Comparison of ENCODE assay signal across 1 cellular context in genomic region chr2:128195435-128195984, GRCh38.
TF ChIP-seq lines count a peak whose summit lies in the region.

No MANE protein-coding gene starts in this region.

TF ChIP-seq in GM23338, 12 proteins besides CTCF, POLR2A, EP300 and RAD21 (continued from another document):
- TF ChIP-seq, protein P1, sequence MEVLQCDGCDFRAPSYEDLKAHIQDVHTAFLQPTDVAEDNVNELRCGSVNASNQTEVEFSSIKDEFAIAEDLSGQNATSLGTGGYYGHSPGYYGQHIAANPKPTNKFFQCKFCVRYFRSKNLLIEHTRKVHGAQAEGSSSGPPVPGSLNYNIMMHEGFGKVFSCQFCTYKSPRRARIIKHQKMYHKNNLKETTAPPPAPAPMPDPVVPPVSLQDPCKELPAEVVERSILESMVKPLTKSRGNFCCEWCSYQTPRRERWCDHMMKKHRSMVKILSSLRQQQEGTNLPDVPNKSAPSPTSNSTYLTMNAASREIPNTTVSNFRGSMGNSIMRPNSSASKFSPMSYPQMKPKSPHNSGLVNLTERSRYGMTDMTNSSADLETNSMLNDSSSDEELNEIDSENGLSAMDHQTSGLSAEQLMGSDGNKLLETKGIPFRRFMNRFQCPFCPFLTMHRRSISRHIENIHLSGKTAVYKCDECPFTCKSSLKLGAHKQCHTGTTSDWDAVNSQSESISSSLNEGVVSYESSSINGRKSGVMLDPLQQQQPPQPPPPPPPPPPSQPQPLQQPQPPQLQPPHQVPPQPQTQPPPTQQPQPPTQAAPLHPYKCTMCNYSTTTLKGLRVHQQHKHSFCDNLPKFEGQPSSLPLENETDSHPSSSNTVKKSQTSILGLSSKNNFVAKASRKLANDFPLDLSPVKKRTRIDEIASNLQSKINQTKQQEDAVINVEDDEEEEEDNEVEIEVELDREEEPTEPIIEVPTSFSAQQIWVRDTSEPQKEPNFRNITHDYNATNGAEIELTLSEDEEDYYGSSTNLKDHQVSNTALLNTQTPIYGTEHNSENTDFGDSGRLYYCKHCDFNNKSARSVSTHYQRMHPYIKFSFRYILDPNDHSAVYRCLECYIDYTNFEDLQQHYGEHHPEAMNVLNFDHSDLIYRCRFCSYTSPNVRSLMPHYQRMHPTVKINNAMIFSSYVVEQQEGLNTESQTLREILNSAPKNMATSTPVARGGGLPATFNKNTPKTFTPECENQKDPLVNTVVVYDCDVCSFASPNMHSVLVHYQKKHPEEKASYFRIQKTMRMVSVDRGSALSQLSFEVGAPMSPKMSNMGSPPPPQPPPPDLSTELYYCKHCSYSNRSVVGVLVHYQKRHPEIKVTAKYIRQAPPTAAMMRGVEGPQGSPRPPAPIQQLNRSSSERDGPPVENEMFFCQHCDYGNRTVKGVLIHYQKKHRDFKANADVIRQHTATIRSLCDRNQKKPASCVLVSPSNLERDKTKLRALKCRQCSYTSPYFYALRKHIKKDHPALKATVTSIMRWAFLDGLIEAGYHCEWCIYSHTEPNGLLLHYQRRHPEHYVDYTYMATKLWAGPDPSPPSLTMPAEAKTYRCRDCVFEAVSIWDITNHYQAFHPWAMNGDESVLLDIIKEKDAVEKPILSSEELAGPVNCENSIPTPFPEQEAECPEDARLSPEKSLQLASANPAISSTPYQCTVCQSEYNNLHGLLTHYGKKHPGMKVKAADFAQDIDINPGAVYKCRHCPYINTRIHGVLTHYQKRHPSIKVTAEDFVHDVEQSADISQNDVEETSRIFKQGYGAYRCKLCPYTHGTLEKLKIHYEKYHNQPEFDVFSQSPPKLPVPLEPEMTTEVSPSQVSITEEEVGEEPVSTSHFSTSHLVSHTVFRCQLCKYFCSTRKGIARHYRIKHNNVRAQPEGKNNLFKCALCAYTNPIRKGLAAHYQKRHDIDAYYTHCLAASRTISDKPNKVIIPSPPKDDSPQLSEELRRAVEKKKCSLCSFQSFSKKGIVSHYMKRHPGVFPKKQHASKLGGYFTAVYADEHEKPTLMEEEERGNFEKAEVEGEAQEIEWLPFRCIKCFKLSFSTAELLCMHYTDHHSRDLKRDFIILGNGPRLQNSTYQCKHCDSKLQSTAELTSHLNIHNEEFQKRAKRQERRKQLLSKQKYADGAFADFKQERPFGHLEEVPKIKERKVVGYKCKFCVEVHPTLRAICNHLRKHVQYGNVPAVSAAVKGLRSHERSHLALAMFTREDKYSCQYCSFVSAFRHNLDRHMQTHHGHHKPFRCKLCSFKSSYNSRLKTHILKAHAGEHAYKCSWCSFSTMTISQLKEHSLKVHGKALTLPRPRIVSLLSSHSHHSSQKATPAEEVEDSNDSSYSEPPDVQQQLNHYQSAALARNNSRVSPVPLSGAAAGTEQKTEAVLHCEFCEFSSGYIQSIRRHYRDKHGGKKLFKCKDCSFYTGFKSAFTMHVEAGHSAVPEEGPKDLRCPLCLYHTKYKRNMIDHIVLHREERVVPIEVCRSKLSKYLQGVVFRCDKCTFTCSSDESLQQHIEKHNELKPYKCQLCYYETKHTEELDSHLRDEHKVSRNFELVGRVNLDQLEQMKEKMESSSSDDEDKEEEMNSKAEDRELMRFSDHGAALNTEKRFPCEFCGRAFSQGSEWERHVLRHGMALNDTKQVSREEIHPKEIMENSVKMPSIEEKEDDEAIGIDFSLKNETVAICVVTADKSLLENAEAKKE (CRISPR knock-in tag; IDR thresholded peaks at IDR 0.05): no peak
- TF ChIP-seq CREB1 (CRISPR knock-in tag; IDR thresholded peaks at IDR 0.05; ENCODE audit: low read depth) (no peak), POLR2AphosphoS5 (IDR thresholded peaks at IDR 0.05; ENCODE audit: low read depth) (no peak)
